Comparison of ENCODE assay signal across 12 cellular contexts in the genomic region with DNA sequence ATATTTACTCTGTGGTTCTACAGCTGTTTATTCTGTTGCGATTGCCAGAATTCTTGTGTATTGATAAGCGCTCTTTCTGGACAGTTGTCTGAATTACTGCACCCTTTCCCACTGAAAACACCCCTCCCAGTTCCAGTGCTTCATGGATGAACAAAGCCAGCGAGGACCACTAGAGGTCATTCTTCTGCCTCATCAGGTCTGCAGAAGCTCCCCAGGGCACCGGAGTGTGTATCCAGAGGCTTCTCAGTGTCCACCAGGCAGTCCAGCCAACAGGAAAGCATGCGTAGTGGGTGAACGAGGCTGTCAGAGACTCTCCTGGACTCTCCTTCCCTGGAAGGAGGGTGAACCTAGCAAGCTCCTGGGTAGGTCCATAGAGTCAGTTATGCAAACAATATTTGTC. TPM values are rescaled to one million over a fixed set of nuclear protein-coding genes. Genes with fewer than 3 reads are reported as not detected.
DNase-seq lines count a peak whose midpoint lies in the region; ATAC-seq, FAIRE-seq and TF ChIP-seq lines count a peak whose summit lies in the region.
"Had no signal": no experiment of that assay in that cellular context is flagged by ENCODE, and none has a peak within 500 bp of the region (broad histone marks: within the 10 kb centered on the region; RNA-seq: fewer than 3 reads in every experiment).

No MANE protein-coding gene starts in this region.

- TF ChIP-seq RAD21 in K562 (CRISPR knock-in tag; conservative IDR thresholded peaks at IDR 0.05 in 1 of 2, IDR thresholded peaks at IDR 0.05 in 1 of 2) = peak; percentile 14 to 41; a peak in 2 of 4 replicates

- H3K9ac ChIP-seq in K562 (ENCODE audit: insufficient read depth in 1 of 2, low read depth in 2 of 2, low read length in 2 of 2) (no peak overlapping the region), mesenchymal stem cell (ENCODE audit: low read length) (no peak overlapping the region)

- H3K27ac ChIP-seq in K562 (ENCODE audit: extremely low read depth, low read depth, low read length) = no peak overlapping the region
- no peak overlapping the region for H3K27ac ChIP-seq in mesenchymal stem cell (ENCODE audit: low read length, poor library complexity, severe bottlenecking)
- H3K27ac ChIP-seq: skin epidermis had no signal

- H4K91ac ChIP-seq in mesenchymal stem cell (ENCODE audit: low read length) = no peak overlapping the region

- TF ChIP-seq CTCF in D721Med (IDR thresholded peaks at IDR 0.05; ENCODE audit: insufficient read depth, missing control alignments) (peak; percentile 30), LNCaP clone FGC (IDR thresholded peaks at IDR 0.05; ENCODE audit: control insufficient read depth, extremely low read depth, insufficient read depth) (peak; percentile 58), K562 (IDR thresholded peaks at IDR 0.05 in 2 of 3, conservative IDR thresholded peaks at IDR 0.05 in 1 of 3; ENCODE audit: insufficient read depth in 2 of 3, low read depth in 1 of 3, low read length in 3 of 3) (peak; percentile 50 to 61 (median 56))

- H2BK120ac ChIP-seq in mesenchymal stem cell (ENCODE audit: low read depth, low read length) = no peak overlapping the region

- H2AFZ ChIP-seq in K562 (ENCODE audit: low read depth, low read length) = no peak overlapping the region
- H2AFZ ChIP-seq in mesenchymal stem cell (ENCODE audit: low read depth, low read length) = no peak overlapping the region

- peaks cover 5% of the 10 kb centered on the region; the same call in 1 of the 2 replicates for H4K20me1 ChIP-seq in K562 (replicated peaks; ENCODE audit: control insufficient read depth, insufficient read depth, low read length)

- H3K4me2 ChIP-seq in K562 (ENCODE audit: insufficient read depth, low read length) (no peak overlapping the region), mesenchymal stem cell (ENCODE audit: low read length, poor library complexity, severe bottlenecking) (no peak overlapping the region)

- ATAC-seq in K562 = peak; percentile 92
- ATAC-seq in GM21737 (IDR thresholded peaks at IDR 0.05; ENCODE audit: unreplicated experiment) = no peak
- ATAC-seq: effector memory CD8-positive, alpha-beta T cell had no signal

- H3K4me1 ChIP-seq in K562 (replicated peaks in 1 of 2; ENCODE audit: control insufficient read depth in 2 of 2, insufficient read depth in 2 of 2, low read length in 2 of 2) = no peaks in the 10 kb centered on the region; a peak in 1 of 5 replicates
- H3K4me1 ChIP-seq in mesenchymal stem cell (ENCODE audit: control insufficient read depth, insufficient read depth, low read depth, low read length) = peaks cover 3% of the 10 kb centered on the region
- H3K4me1 ChIP-seq: HAP-1 had no signal

- no peak overlapping the region for H3K14ac ChIP-seq in mesenchymal stem cell (ENCODE audit: low read length in 2 of 2)

- no peak overlapping the region for H3K18ac ChIP-seq in mesenchymal stem cell (ENCODE audit: low read depth in 1 of 2, low read length in 2 of 2)

- no peaks in the 10 kb centered on the region for H3K79me2 ChIP-seq in K562 (ENCODE audit: control insufficient read depth, insufficient read depth, low read length)

- H3K36me3 ChIP-seq in K562 (ENCODE audit: control insufficient read depth, insufficient read depth, low read length) (peaks cover 4% of the 10 kb centered on the region; the same call in 1 of the 3 replicates), mesenchymal stem cell (ENCODE audit: control insufficient read depth in 1 of 2, insufficient read depth in 2 of 2, low read depth in 1 of 2, low read length in 2 of 2) (peaks cover 29 to 47% of the 10 kb centered on the region in 2 experiments)
- H3K36me3 ChIP-seq: HAP-1 had no signal

- H3K9me1 ChIP-seq in K562 (ENCODE audit: control insufficient read depth, insufficient read depth, low read length) = no peaks in the 10 kb centered on the region

- no peak overlapping the region for H3K23ac ChIP-seq in mesenchymal stem cell (ENCODE audit: low read length in 2 of 2)

- FAIRE-seq in D721Med (lab: Jason Lieb, UNC) (no peak), K562 (lab: Jason Lieb, UNC) (peak; percentile 83)

- TF ChIP-seq EP300 in K562 (IDR thresholded peaks at IDR 0.05; ENCODE audit: low read length) = no peak

- no peak overlapping the region for H4K8ac ChIP-seq in mesenchymal stem cell (ENCODE audit: low read length)

- CTCF ChIA-PET in K562 (lab: Yijun Ruan, JAX; ENCODE audit: low intra/inter-chr PET ratio) = no interaction called here

- H3K4ac ChIP-seq in mesenchymal stem cell (ENCODE audit: low read depth in 1 of 2, low read length in 2 of 2) = no peak overlapping the region

- no peak overlapping the region for H2BK12ac ChIP-seq in mesenchymal stem cell (ENCODE audit: low read length in 2 of 2)

- H3K27me3 ChIP-seq in K562 (ENCODE audit: control insufficient read depth in 2 of 2, insufficient read depth in 2 of 2, low read length in 2 of 2) = peaks cover 0 to 11% of the 10 kb centered on the region in 2 experiments; a peak in 1 of 5 replicates
- no peaks in the 10 kb centered on the region for H3K27me3 ChIP-seq in mesenchymal stem cell (ENCODE audit: control insufficient read depth in 1 of 2, insufficient read depth in 1 of 2, low read length in 2 of 2)

- no peak overlapping the region for H2BK15ac ChIP-seq in mesenchymal stem cell (ENCODE audit: low read depth, poor library complexity, severe bottlenecking)

- no TSS peak for BruUV-seq in K562 (replicated peaks; lab: Mats Ljungman, UMichigan)

- POLR2A ChIA-PET in K562 (lab: Yijun Ruan, JAX) = interaction anchor here (0.6 kb wide), 1 partner anchor 190 kb away, joined by 3 read pairs; no protein-coding TSS in a partner anchor

- H3K79me1 ChIP-seq in mesenchymal stem cell (replicated peaks; ENCODE audit: low read length, poor library complexity, severe bottlenecking) = peaks cover 6% of the 10 kb centered on the region

- H3K4me3 ChIP-seq in LNCaP clone FGC (ENCODE audit: low read depth, low read length) = no peak overlapping the region
- no peak overlapping the region for H3K4me3 ChIP-seq in K562
- H3K4me3 ChIP-seq in mesenchymal stem cell (ENCODE audit: insufficient read depth in 1 of 2, low read depth in 1 of 2, low read length in 2 of 2) = no peak overlapping the region
- H3K4me3 ChIP-seq: HAP-1, skin epidermis had no signal

- WGBS in K562 (ENCODE audit: insufficient coverage, low coverage, missing lambda C conversion rate) = 12% methylated on average over 6 of the region's 6 CpGs
- WGBS in mesenchymal stem cell = 84% methylated on average over 6 of the region's 6 CpGs

- DNase-seq in D721Med (ENCODE audit: insufficient read length, low spot score) = no peak
- peak; percentile 67 for DNase-seq in LNCaP clone FGC (ENCODE audit: low read depth)
- DNase-seq in K562 (ENCODE audit: extremely low read depth in 1 of 4, low spot score in 3 of 4) = peak; percentile 46 to 58 (median 51)
- DNase-seq in mesenchymal stem cell = peak; percentile 26
- no peak for DNase-seq in NCI-H226
- no peak for DNase-seq in stimulated activated CD4-positive, alpha-beta T cell treated with anti-CD3 and anti-CD28 coated beads, Interleukin-12 subunit alpha, Interleukin-12 subunit beta, amount 100 ng/mL, for 4 hours
- no peak for DNase-seq in middle frontal gyrus (ENCODE audit: extremely low spot score, low spot score)
- DNase-seq: activated T-cell treated with anti-CD3 and anti-CD28 coated beads, Interleukin-2, amount 50 U/mL, for 48 hours; effector memory CD8-positive, alpha-beta T cell had no signal

- in situ Hi-C loops in K562 (cut with MboI) = no loop called here

- no peak for TF ChIP-seq POLR2A in K562 (conservative IDR thresholded peaks at IDR 0.05)

- H3K9me3 ChIP-seq in K562 (replicated peaks; ENCODE audit: control insufficient read depth, insufficient read depth, low read depth, low read length) (no peaks in the 10 kb centered on the region), mesenchymal stem cell (ENCODE audit: control insufficient read depth, low read length) (no peaks in the 10 kb centered on the region)
- H3K9me3 ChIP-seq: HAP-1 had no signal

- H2AK5ac ChIP-seq in mesenchymal stem cell (ENCODE audit: low read length, severe bottlenecking) = no peak overlapping the region

- intact Hi-C loops in K562 (cut with micrococcal nuclease) = no loop called here

- H2BK5ac ChIP-seq in mesenchymal stem cell (ENCODE audit: low read depth, low read length, poor library complexity, severe bottlenecking) = no peak overlapping the region

RNA-seq across cellular contexts. Expression of gene INHBB, which starts 40.6 kb away (rescaled TPM):
- not detected in 2 replicates for total RNA-seq in K562 (2011; cell fraction: chromatin; rRNA removed; ENCODE audit: low replicate concordance)
- total RNA-seq in K562 (2011; cell fraction: nucleolus; rRNA removed) = not detected in 2 replicates
- total RNA-seq in K562 (2011; cell fraction: nucleoplasm; rRNA removed) = not detected in 2 replicates
- total RNA-seq in K562 (2014; rRNA removed) (not detected in 2 replicates), K562 (2014; rRNA removed; fragmentation: Illumina TruSeq; extraction: Trizol) (not detected in 2 replicates), K562 (2015; rRNA removed; fragmentation: Illumina TruSeq; extraction: Trizol) (not detected in 2 replicates), K562 (2021) (0.11 TPM in 1 of 2 replicates, not detected in the other)
- polyA plus RNA-seq in K562 (2011; rRNA removed) (not detected in 2 replicates), K562 (2014; fragmentation: Illumina TruSeq; extraction: Trizol) (0.04 TPM in 1 of 2 replicates, not detected in the other), K562 (2014; fragmentation: Nextera tagmentation; extraction: Ambion mirVana) (not detected), K562 (2014; rRNA removed) (not detected in 2 replicates)
- polyA plus RNA-seq in K562 (2011; cell fraction: cytosol; rRNA removed) = not detected in 2 replicates
- not detected in 2 replicates for polyA plus RNA-seq in K562 (2011; cell fraction: nucleus; rRNA removed)
- not detected in 2 replicates for polyA plus RNA-seq in K562 (2012)
- not detected in 2 replicates for polyA minus RNA-seq in K562 (2011; rRNA and poly(A)+ RNA removed)
- polyA minus RNA-seq in K562 (2011; cell fraction: cytosol; rRNA and poly(A)+ RNA removed) = not detected in 2 replicates
- not detected in 2 replicates for polyA minus RNA-seq in K562 (2011; cell fraction: nucleus; rRNA and poly(A)+ RNA removed)
- 0.01 TPM for polyA plus RNA-seq in mesenchymal stem cell (2013, experiment 1 of 2)
- 0.01 TPM for polyA plus RNA-seq in mesenchymal stem cell (2013, experiment 2 of 2)

RNA-seq across cellular contexts. Expression of gene RALB, which starts 52.6 kb away (rescaled TPM):
- 8.4 and 11.1 TPM in 2 replicates for total RNA-seq in K562 (2011; cell fraction: chromatin; rRNA removed; ENCODE audit: low replicate concordance)
- 7.0 and 9.2 TPM in 2 replicates for total RNA-seq in K562 (2011; cell fraction: nucleolus; rRNA removed)
- total RNA-seq in K562 (2011; cell fraction: nucleoplasm; rRNA removed) = 10.0 and 20.5 TPM in 2 replicates
- 32.6 and 38.2 TPM in 2 replicates for total RNA-seq in K562 (2014; rRNA removed)
- 38.4 and 42.0 TPM in 2 replicates for total RNA-seq in K562 (2014; rRNA removed; fragmentation: Illumina TruSeq; extraction: Trizol)
- total RNA-seq in K562 (2015; rRNA removed; fragmentation: Illumina TruSeq; extraction: Trizol) = 58.1 and 65.6 TPM in 2 replicates
- total RNA-seq in K562 (2021) = 30.9 and 31.6 TPM in 2 replicates
- 53.5 and 64.2 TPM in 2 replicates for polyA plus RNA-seq in K562 (2011; rRNA removed)
- polyA plus RNA-seq in K562 (2011; cell fraction: cytosol; rRNA removed) = 26.9 and 46.9 TPM in 2 replicates
- 11.6 and 15.0 TPM in 2 replicates for polyA plus RNA-seq in K562 (2011; cell fraction: nucleus; rRNA removed)
- polyA plus RNA-seq in K562 (2012) = 67.0 TPM in 2 replicates
- 48.1 and 56.8 TPM in 2 replicates for polyA plus RNA-seq in K562 (2014; fragmentation: Illumina TruSeq; extraction: Trizol)
- 10 to 100 TPM; 14.8 to 29.9 TPM for polyA plus RNA-seq in K562 (2014; fragmentation: Nextera tagmentation; extraction: Ambion mirVana)
- 41.1 and 46.6 TPM in 2 replicates for polyA plus RNA-seq in K562 (2014; rRNA removed)
- 38.1 and 47.9 TPM in 2 replicates for polyA minus RNA-seq in K562 (2011; rRNA and poly(A)+ RNA removed)
- polyA minus RNA-seq in K562 (2011; cell fraction: cytosol; rRNA and poly(A)+ RNA removed) = 17.7 and 19.5 TPM in 2 replicates
- polyA minus RNA-seq in K562 (2011; cell fraction: nucleus; rRNA and poly(A)+ RNA removed) = 7.8 and 12.8 TPM in 2 replicates
- polyA plus RNA-seq in mesenchymal stem cell (2013, experiment 1 of 2) = 50.6 TPM
- polyA plus RNA-seq in mesenchymal stem cell (2013, experiment 2 of 2) = 51.3 TPM

Comparison
In these comparisons a context has a peak if more than half of its experiments do, and no peak if none do; other contexts are left out.
1. DNase-seq: peak in LNCaP clone FGC (single experiment), K562 (4 of 4) and mesenchymal stem cell (single experiment); none in D721Med (single experiment), NCI-H226 (single experiment), stimulated activated CD4-positive, alpha-beta T cell treated with anti-CD3 and anti-CD28 coated beads, Interleukin-12 subunit alpha, Interleukin-12 subunit beta, amount 100 ng/mL, for 4 hours (single experiment) and middle frontal gyrus (single experiment).
2. Peak in every context shown above with its lines, with median percentiles within 50 percentile points of each other: CTCF ChIP-seq.